Comparison of ENCODE assay signal across 1 cellular context in the genomic region with DNA sequence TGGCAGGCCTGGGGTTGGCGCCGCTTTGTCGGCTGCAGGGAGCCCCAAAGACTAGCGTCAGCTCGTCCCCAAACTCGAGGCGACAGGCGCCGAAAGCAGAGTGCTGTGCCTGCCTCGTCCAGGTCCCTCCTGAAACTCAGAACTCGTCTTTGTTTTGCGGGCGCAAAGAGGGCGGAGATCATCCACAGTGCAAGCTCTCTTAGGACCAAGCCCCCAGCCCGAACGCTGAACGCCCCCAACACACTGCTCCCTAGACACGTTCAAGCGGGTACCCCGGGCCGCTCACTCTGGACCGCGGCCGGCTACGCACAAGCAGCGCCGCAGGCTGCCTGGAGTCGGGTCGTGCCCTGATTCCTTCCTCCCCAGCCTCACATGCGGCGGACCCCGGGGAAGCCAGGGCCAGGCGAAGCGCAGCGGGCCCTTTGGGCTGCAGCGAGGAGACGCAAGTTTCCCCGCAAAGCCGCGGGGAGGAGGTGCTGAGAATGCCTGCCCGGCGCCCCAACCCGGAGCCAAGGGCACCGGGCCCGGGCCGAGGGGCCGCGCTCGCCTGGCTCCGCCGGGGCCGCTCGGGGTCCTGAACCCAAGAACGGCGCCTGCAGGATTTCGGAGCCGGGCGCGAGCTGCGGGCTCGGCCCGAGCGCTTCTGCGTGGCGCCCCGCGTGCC.
TF ChIP-seq lines count a peak whose summit lies in the region.

No MANE protein-coding gene starts in this region.

TF ChIP-seq in GM12878, 131 proteins besides CTCF, POLR2A, EP300 and RAD21:
- TF ChIP-seq MYB (IDR thresholded peaks at IDR 0.05; ENCODE audit: borderline replicate concordance, low read depth, low read length) (no peak), SUZ12 (IDR thresholded peaks at IDR 0.05; ENCODE audit: unreplicated experiment) (peak; percentile 96)
